In the genomic region with DNA sequence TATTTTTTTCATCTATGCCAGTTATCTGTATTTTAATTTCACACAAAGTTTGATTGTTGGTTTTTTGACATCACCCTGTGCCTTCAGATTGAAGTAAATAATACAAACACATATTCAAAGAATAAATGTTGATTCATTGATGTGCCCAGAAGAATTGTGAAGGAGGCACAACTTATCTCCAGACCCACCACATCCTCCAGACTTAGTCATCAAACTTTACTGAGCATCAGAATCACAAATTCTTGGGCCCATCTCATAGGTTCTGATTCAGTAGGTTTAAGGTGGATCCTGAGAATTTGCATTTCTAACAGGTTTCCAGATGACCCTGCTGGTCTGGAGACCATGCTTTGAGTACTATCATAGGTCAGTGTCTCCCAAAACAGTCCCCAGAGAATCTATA, we compare ENCODE assay signal across 15 cellular contexts.
DNase-seq lines count a peak whose midpoint lies in the region; ATAC-seq, FAIRE-seq and TF ChIP-seq lines count a peak whose summit lies in the region.
"Had no signal": no experiment of that assay in that cellular context is flagged by ENCODE, and none has a peak within 500 bp of the region (broad histone marks: within the 10 kb centered on the region; RNA-seq: fewer than 3 reads in every experiment).

No MANE protein-coding gene starts in this region.

- H3K4me2 ChIP-seq in mammary epithelial cell (ENCODE audit: insufficient read depth, low read depth, low read length) (peak overlapping the region; percentile 83), keratinocyte (ENCODE audit: control insufficient read depth, extremely low read depth, insufficient read depth, low read depth, low read length) (no peak overlapping the region)
- H3K4me2 ChIP-seq: GM23338 had no signal

- CTCF ChIA-PET in mammary epithelial cell (lab: Charles Lee; ENCODE audit: low non-redundant PET), result no interaction called here

- H3K79me2 ChIP-seq in mammary epithelial cell (ENCODE audit: insufficient read depth, low read length) (no peaks in the 10 kb centered on the region), keratinocyte (ENCODE audit: control insufficient read depth, insufficient read depth, low read length) (no peaks in the 10 kb centered on the region)

- H3K36me3 Mint-ChIP-seq in activated naive CD4-positive, alpha-beta T cell treated with anti-CD3 and anti-CD28 coated beads, Interleukin-2, amount 50 U/mL, for 72 hours, result no peaks in the 10 kb centered on the region
- H3K36me3 Mint-ChIP-seq: CD14-positive monocyte; CD8-positive, alpha-beta T cell had no signal

- intact Hi-C loops in mammary epithelial cell (cut with micrococcal nuclease) (no loop called here), breast epithelium (cut with DNase I; ENCODE audit: low total_unique reads) (no loop called here)

- FAIRE-seq in keratinocyte (lab: Jason Lieb, UNC) (peak; percentile 68), GM12891 (lab: Jason Lieb, UNC) (no peak)
- FAIRE-seq: GM12878 had no signal

- no peak for ATAC-seq in activated naive CD4-positive, alpha-beta T cell treated with anti-CD3 and anti-CD28 coated beads, Interleukin-2, amount 50 U/mL, for 72 hours
- ATAC-seq in HG03095 (IDR thresholded peaks at IDR 0.05; ENCODE audit: unreplicated experiment), result no peak
- ATAC-seq: CD8-positive, alpha-beta T cell; GM12878; GM23338 had no signal

- no peak overlapping the region for H3K27ac Mint-ChIP-seq in activated naive CD4-positive, alpha-beta T cell treated with anti-CD3 and anti-CD28 coated beads, Interleukin-2, amount 50 U/mL, for 72 hours
- H3K27ac Mint-ChIP-seq: CD14-positive monocyte; CD8-positive, alpha-beta T cell; GM23338 had no signal

- H3K27ac ChIP-seq in mammary epithelial cell (ENCODE audit: insufficient read depth, low read depth, low read length) (no peak overlapping the region), breast epithelium (no peak overlapping the region), keratinocyte (ENCODE audit: control insufficient read depth, insufficient read depth, low read length) (peak overlapping the region; percentile 69)
- H3K27ac ChIP-seq: 22Rv1 had no signal

- BruUV-seq in mammary epithelial cell (replicated peaks; lab: Mats Ljungman, UMichigan), result no TSS peak

- no peak overlapping the region for H2AFZ ChIP-seq in mammary epithelial cell (ENCODE audit: low read depth, low read length)
- no peak overlapping the region for H2AFZ ChIP-seq in keratinocyte (ENCODE audit: control insufficient read depth, low read length)
- H2AFZ ChIP-seq: GM23338 had no signal

- no peaks in the 10 kb centered on the region for H3K27me3 ChIP-seq in mammary epithelial cell (ENCODE audit: insufficient read depth, low read length)
- no peaks in the 10 kb centered on the region for H3K27me3 ChIP-seq in breast epithelium
- H3K27me3 ChIP-seq in keratinocyte (ENCODE audit: control insufficient read depth, extremely low read depth, insufficient read depth, low read length), result no peaks in the 10 kb centered on the region

- dilution Hi-C loops in mammary epithelial cell (cut with HindIII; ENCODE audit: low sequenced_read_pairs) (no loop called here), keratinocyte (cut with MboI; ENCODE audit: extremely low pct_ligation_motif_present, low sequenced_read_pairs) (no loop called here)

- H3K36me3 ChIP-seq in mammary epithelial cell (ENCODE audit: insufficient read depth, low read length) (no peaks in the 10 kb centered on the region), breast epithelium (no peaks in the 10 kb centered on the region), keratinocyte (ENCODE audit: control insufficient read depth in 2 of 2, extremely low read depth in 1 of 2, insufficient read depth in 2 of 2, low read length in 2 of 2) (no peaks in the 10 kb centered on the region)

- no peak overlapping the region for H3K4me3 ChIP-seq in mammary epithelial cell (replicated peaks in 1 of 3; ENCODE audit: insufficient read depth in 1 of 3, low read depth in 2 of 3, low read length in 3 of 3)
- no peak overlapping the region for H3K4me3 ChIP-seq in breast epithelium
- no peak overlapping the region for H3K4me3 ChIP-seq in keratinocyte (ENCODE audit: control insufficient read depth in 2 of 3, extremely low read depth in 1 of 3, insufficient read depth in 2 of 3, low read depth in 1 of 3, low read length in 3 of 3)
- H3K4me3 ChIP-seq: GM12878, GM23338 had no signal

- no peaks in the 10 kb centered on the region for H3K9me1 ChIP-seq in keratinocyte (ENCODE audit: control insufficient read depth, extremely low read depth, insufficient read depth, low read length)

- no peaks in the 10 kb centered on the region for H3K9me3 Mint-ChIP-seq in activated naive CD4-positive, alpha-beta T cell treated with anti-CD3 and anti-CD28 coated beads, Interleukin-2, amount 50 U/mL, for 72 hours
- H3K9me3 Mint-ChIP-seq: CD8-positive, alpha-beta T cell; GM23338 had no signal

- H3K9me3 ChIP-seq in mammary epithelial cell (replicated peaks; ENCODE audit: insufficient read depth, low read length) (no peaks in the 10 kb centered on the region), breast epithelium (no peaks in the 10 kb centered on the region), keratinocyte (ENCODE audit: control insufficient read depth, low read depth, low read length) (no peaks in the 10 kb centered on the region)

- TF ChIP-seq CTCF in mammary epithelial cell (conservative IDR thresholded peaks at IDR 0.05 in 1 of 2, IDR thresholded peaks at IDR 0.05 in 1 of 2; ENCODE audit: extremely low read depth in 1 of 2, insufficient read depth in 1 of 2, low read depth in 1 of 2, low read length in 2 of 2) (no peak), breast epithelium (IDR thresholded peaks at IDR 0.05) (no peak), keratinocyte (optimal IDR thresholded peaks at IDR 0.05 in 1 of 3, IDR thresholded peaks at IDR 0.05 in 1 of 3, conservative IDR thresholded peaks at IDR 0.05 in 1 of 3; ENCODE audit: extremely low read depth in 1 of 3, insufficient read depth in 2 of 3, low read length in 3 of 3) (no peak)

- H4K20me1 ChIP-seq in mammary epithelial cell (ENCODE audit: insufficient read depth, low read length) (no peaks in the 10 kb centered on the region), keratinocyte (ENCODE audit: control insufficient read depth, extremely low read depth, insufficient read depth, low read length) (no peaks in the 10 kb centered on the region)

- peaks cover 61% of the 10 kb centered on the region for H3K4me1 ChIP-seq in mammary epithelial cell (ENCODE audit: insufficient read depth, low read length)
- no peaks in the 10 kb centered on the region for H3K4me1 ChIP-seq in breast epithelium
- H3K4me1 ChIP-seq in keratinocyte (ENCODE audit: control insufficient read depth, extremely low read depth, insufficient read depth, low read length), result peaks cover 58% of the 10 kb centered on the region

- no peak overlapping the region for H3K9ac ChIP-seq in mammary epithelial cell (ENCODE audit: insufficient read depth, low read length)
- no peak overlapping the region for H3K9ac ChIP-seq in keratinocyte (ENCODE audit: control insufficient read depth, extremely low read depth, insufficient read depth, low read length)

- TF ChIP-seq POLR2A in breast epithelium (IDR thresholded peaks at IDR 0.05) (no peak), GM12891 (IDR thresholded peaks at IDR 0.05; ENCODE audit: low read depth, low read length) (no peak)

- DNase-seq in mammary epithelial cell, result no peak
- no peak for DNase-seq in breast epithelium (ENCODE audit: low spot score in 2 of 2)
- DNase-seq in amniotic epithelial cell (ENCODE audit: low read depth), result peak; percentile 6
- DNase-seq in keratinocyte (ENCODE audit: low read depth, low spot score), result no peak
- DNase-seq in activated naive CD4-positive, alpha-beta T cell treated with anti-CD3 and anti-CD28 coated beads, Interleukin-2, amount 50 U/mL, for 72 hours (ENCODE audit: low spot score in 2 of 2), result no peak
- DNase-seq in COLO668 (lab: John Stamatoyannopoulos, UW; ENCODE audit: unreplicated experiment), result no peak
- DNase-seq in GM12891 (ENCODE audit: insufficient read length, low spot score), result no peak
- DNase-seq: CD8-positive, alpha-beta T cell; DMS 273 treated with DMSO at 0.1 percent for 48 hours; H7 had no signal

- in situ Hi-C loops in mammary epithelial cell (cut with MboI; ENCODE audit: low sequenced_read_pairs in 2 of 2), result no loop called here

TF ChIP-seq in GM12891, 5 proteins besides CTCF, POLR2A, EP300 and RAD21:
- TF ChIP-seq SPI1 (IDR thresholded peaks at IDR 0.05; ENCODE audit: low read depth, low read length) (no peak), POLR2AphosphoS5 (IDR thresholded peaks at IDR 0.05; ENCODE audit: low read depth, low read length) (no peak), PAX5 (IDR thresholded peaks at IDR 0.05; ENCODE audit: insufficient read depth, low read length, severe bottlenecking) (no peak), TAF1 (IDR thresholded peaks at IDR 0.05; ENCODE audit: low read depth, low read length) (no peak), POU2F2 (IDR thresholded peaks at IDR 0.05; ENCODE audit: low read depth, low read length) (no peak)
